ENCODE assay signal across 17 cellular contexts in the genomic region with DNA sequence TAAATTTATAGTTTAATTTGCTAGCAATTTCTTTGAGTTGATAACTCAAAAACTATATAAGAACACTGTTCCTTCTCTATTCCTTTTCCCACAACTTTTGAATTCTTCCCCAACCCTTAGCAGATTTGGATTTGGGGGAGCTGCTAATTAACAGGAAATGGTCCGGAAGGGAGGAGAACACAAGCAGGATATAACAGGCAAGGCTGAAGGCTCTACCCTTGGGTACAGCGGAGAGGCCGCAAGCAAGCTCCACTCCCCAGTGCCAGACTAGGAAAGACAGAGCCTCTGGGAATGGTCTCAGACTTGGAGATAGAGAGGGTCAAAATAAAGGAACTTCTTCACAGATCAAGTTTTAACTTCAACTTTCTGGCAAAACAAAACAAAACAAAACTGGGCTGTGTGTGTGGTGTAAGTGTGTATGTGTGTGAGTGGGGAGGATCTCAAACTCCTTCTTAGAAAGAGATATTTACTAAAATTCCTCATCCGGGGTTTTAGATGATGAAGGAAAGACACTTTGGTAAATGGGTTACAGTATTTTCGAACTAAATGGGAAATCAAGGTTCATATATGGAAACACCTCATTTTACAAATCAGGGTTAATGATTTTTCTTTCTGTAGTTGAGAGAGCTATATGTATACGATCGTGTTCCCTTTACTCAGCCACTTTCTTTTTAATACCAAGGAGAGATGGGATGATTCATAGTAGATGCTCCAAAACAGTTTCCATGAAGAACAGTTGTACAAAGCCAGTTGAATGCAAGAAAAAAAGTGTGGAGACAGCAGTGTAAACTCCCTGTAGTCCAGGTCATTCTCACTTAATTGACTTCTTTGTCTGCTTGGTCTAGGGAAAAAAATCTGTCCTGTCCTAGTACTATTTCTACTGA.
DNase-seq lines count a peak whose midpoint lies in the region; ATAC-seq and TF ChIP-seq lines count a peak whose summit lies in the region.
"Had no signal": no experiment of that assay in that cellular context is flagged by ENCODE, and none has a peak within 500 bp of the region (broad histone marks: within the 10 kb centered on the region; RNA-seq: fewer than 3 reads in every experiment).

No MANE protein-coding gene starts in this region.

- TF ChIP-seq CTCF in GM23338 (conservative IDR thresholded peaks at IDR 0.05; ENCODE audit: low read depth in 2 of 2) (no peak), WTC11 (IDR thresholded peaks at IDR 0.05) (no peak), smooth muscle cell (IDR thresholded peaks at IDR 0.05; ENCODE audit: borderline replicate concordance, insufficient read depth, poor library complexity, severe bottlenecking) (no peak), gastroesophageal sphincter (IDR thresholded peaks at IDR 0.05) (no peak)

- DNase-seq in GM23338 (ENCODE audit: low spot score) (no peak), WTC11 (ENCODE audit: low spot score) (no peak), smooth muscle cell (lab: John Stamatoyannopoulos, UW; ENCODE audit: unreplicated experiment) (no peak)
- DNase-seq in activated naive CD8-positive, alpha-beta T cell treated with anti-CD3 and anti-CD28 coated beads for 36 hours: no peak
- DNase-seq: C1 segment of cervical spinal cord, DND-41, KBM-7, NCI-H1436, NCI-H2029, NCI-H524 had no signal

- H3K4me2 ChIP-seq in GM23338 (0 out of 2 replicates have a peak overlapping the region, but pooled peaks have one; percentile 13), smooth muscle cell (peak overlapping the region; percentile 6)
- H3K4me2 ChIP-seq: A549 had no signal

- TF ChIP-seq EP300 in gastroesophageal sphincter (IDR thresholded peaks at IDR 0.05): no peak

- H3K9me3 Mint-ChIP-seq in GM23338 (no peaks in the 10 kb centered on the region), WTC11 (no peaks in the 10 kb centered on the region)
- H3K9me3 Mint-ChIP-seq in activated naive CD8-positive, alpha-beta T cell treated with anti-CD3 and anti-CD28 coated beads for 36 hours: no peaks in the 10 kb centered on the region

- no peak overlapping the region for H3K4me3 ChIP-seq in GM23338
- H3K4me3 ChIP-seq in smooth muscle cell: peak overlapping the region; percentile 30
- no peak overlapping the region for H3K4me3 ChIP-seq in gastroesophageal sphincter
- H3K4me3 ChIP-seq: A549, GM12878, HAP-1 had no signal

- H3K79me2 ChIP-seq in GM23338 (replicated peaks; ENCODE audit: insufficient read depth) (no peaks in the 10 kb centered on the region), smooth muscle cell (ENCODE audit: low read depth) (peaks cover 7% of the 10 kb centered on the region)

- H3K4me3 Mint-ChIP-seq in GM23338 (no peak overlapping the region), WTC11 (no peak overlapping the region)
- no peak overlapping the region for H3K4me3 Mint-ChIP-seq in activated naive CD8-positive, alpha-beta T cell treated with anti-CD3 and anti-CD28 coated beads for 36 hours

- H3K36me3 Mint-ChIP-seq in GM23338 (ENCODE audit: low read depth): no peaks in the 10 kb centered on the region
- no peaks in the 10 kb centered on the region for H3K36me3 Mint-ChIP-seq in WTC11
- H3K36me3 Mint-ChIP-seq in activated naive CD8-positive, alpha-beta T cell treated with anti-CD3 and anti-CD28 coated beads for 36 hours: no peaks in the 10 kb centered on the region

- H3K4me1 ChIP-seq in GM23338 (ENCODE audit: insufficient read depth) (no peaks in the 10 kb centered on the region; the same call in 1 of the 2 replicates), smooth muscle cell (ENCODE audit: low read depth) (no peaks in the 10 kb centered on the region), gastroesophageal sphincter (no peaks in the 10 kb centered on the region)
- H3K4me1 ChIP-seq: A549, HAP-1 had no signal

- H3K9me3 ChIP-seq in smooth muscle cell (replicated peaks; ENCODE audit: low read depth) (no peaks in the 10 kb centered on the region), gastroesophageal sphincter (no peaks in the 10 kb centered on the region)
- H3K9me3 ChIP-seq: A549, HAP-1 had no signal

- 86% methylated on average over 7 of the region's 7 CpGs for WGBS in smooth muscle cell (ENCODE audit: low lambda C conversion rate)
- WGBS in gastroesophageal sphincter (ENCODE audit: low coverage in 1 of 2), 2 donors: 84% methylated on average over 5 to 7 of the region's 7 CpGs

- no peaks in the 10 kb centered on the region for H3K27me3 Mint-ChIP-seq in GM23338 (ENCODE audit: insufficient read depth, low read depth, poor library complexity)
- peaks cover 22% of the 10 kb centered on the region for H3K27me3 Mint-ChIP-seq in WTC11 (ENCODE audit: low read depth)
- H3K27me3 Mint-ChIP-seq in activated naive CD8-positive, alpha-beta T cell treated with anti-CD3 and anti-CD28 coated beads for 36 hours: peaks cover 12% of the 10 kb centered on the region

- H3K27ac ChIP-seq in GM23338 (ENCODE audit: low read depth): no peak overlapping the region
- H3K27ac ChIP-seq in smooth muscle cell (ENCODE audit: low read depth): no peak overlapping the region
- no peak overlapping the region for H3K27ac ChIP-seq in gastroesophageal sphincter

- no peaks in the 10 kb centered on the region for H3K36me3 ChIP-seq in GM23338 (ENCODE audit: insufficient read depth)
- no peaks in the 10 kb centered on the region for H3K36me3 ChIP-seq in smooth muscle cell (ENCODE audit: low read depth)
- no peaks in the 10 kb centered on the region for H3K36me3 ChIP-seq in gastroesophageal sphincter
- H3K36me3 ChIP-seq: HAP-1 had no signal

- ATAC-seq in GM23338 (peak; percentile 29; the same call in 1 of the 3 replicates), WTC11 (peak; percentile 59), esophagus mucosa (peak; percentile 66), GM19452 (IDR thresholded peaks at IDR 0.05; ENCODE audit: unreplicated experiment) (no peak), gastroesophageal sphincter (no peak), GM21825 (IDR thresholded peaks at IDR 0.05; ENCODE audit: unreplicated experiment) (no peak)
- ATAC-seq: A549, GM12878 had no signal

- 0 out of 2 replicates have a peak, but pooled peaks cover 2% of the 10 kb centered on the region for H3K27me3 ChIP-seq in GM23338 (ENCODE audit: insufficient read depth)
- H3K27me3 ChIP-seq in smooth muscle cell (ENCODE audit: low read depth): no peaks in the 10 kb centered on the region
- no peaks in the 10 kb centered on the region for H3K27me3 ChIP-seq in gastroesophageal sphincter

- H3F3A ChIP-seq in GM23338 (replicated peaks; ENCODE audit: low read depth) (no peaks in the 10 kb centered on the region), smooth muscle cell (ENCODE audit: low read depth) (no peaks in the 10 kb centered on the region)

- no peak overlapping the region; the same call in 1 of the 2 replicates for H3K27ac Mint-ChIP-seq in GM23338
- H3K27ac Mint-ChIP-seq in WTC11: no peak overlapping the region
- H3K27ac Mint-ChIP-seq in activated naive CD8-positive, alpha-beta T cell treated with anti-CD3 and anti-CD28 coated beads for 36 hours: no peak overlapping the region

- H4K20me1 ChIP-seq in GM23338 (replicated peaks; ENCODE audit: insufficient read depth) (no peaks in the 10 kb centered on the region), smooth muscle cell (ENCODE audit: low read depth) (no peaks in the 10 kb centered on the region)

- POLR2A ChIA-PET in WTC11 (lab: Charles Lee): interaction anchor here (0.5 kb wide), 1 partner anchor 423 kb away, joined by 3 read pairs; no protein-coding TSS in a partner anchor

- CTCF ChIA-PET in WTC11 (lab: Charles Lee): no interaction called here

- H3K9ac ChIP-seq in smooth muscle cell (ENCODE audit: low read depth): no peak overlapping the region

- no peaks in the 10 kb centered on the region for H3K9me2 ChIP-seq in GM23338 (ENCODE audit: insufficient read depth)

- H3K4me1 Mint-ChIP-seq in GM23338 (peaks cover 20% of the 10 kb centered on the region), WTC11 (peaks cover 23% of the 10 kb centered on the region)
- H3K4me1 Mint-ChIP-seq in activated naive CD8-positive, alpha-beta T cell treated with anti-CD3 and anti-CD28 coated beads for 36 hours: peaks cover 11% of the 10 kb centered on the region

- H2AFZ ChIP-seq in GM23338: no peak overlapping the region; the same call in 1 of the 2 replicates
- H2AFZ ChIP-seq in smooth muscle cell (ENCODE audit: low read depth): no peak overlapping the region

- TF ChIP-seq POLR2A in gastroesophageal sphincter (IDR thresholded peaks at IDR 0.05): no peak

TF ChIP-seq in GM23338, 12 proteins besides CTCF, POLR2A, EP300 and RAD21 (continues in another document):
- no peak for TF ChIP-seq CREB1 (CRISPR knock-in tag; IDR thresholded peaks at IDR 0.05; ENCODE audit: low read depth)

TF ChIP-seq in WTC11, 78 proteins besides CTCF, POLR2A, EP300 and RAD21 (continues in another document):
- TF ChIP-seq, protein P1, sequence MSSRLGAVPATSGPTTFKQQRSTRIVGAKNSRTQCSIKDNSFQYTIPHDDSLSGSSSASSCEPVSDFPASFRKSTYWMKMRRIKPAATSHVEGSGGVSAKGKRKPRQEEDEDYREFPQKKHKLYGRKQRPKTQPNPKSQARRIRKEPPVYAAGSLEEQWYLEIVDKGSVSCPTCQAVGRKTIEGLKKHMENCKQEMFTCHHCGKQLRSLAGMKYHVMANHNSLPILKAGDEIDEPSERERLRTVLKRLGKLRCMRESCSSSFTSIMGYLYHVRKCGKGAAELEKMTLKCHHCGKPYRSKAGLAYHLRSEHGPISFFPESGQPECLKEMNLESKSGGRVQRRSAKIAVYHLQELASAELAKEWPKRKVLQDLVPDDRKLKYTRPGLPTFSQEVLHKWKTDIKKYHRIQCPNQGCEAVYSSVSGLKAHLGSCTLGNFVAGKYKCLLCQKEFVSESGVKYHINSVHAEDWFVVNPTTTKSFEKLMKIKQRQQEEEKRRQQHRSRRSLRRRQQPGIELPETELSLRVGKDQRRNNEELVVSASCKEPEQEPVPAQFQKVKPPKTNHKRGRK (CRISPR knock-in tag; IDR thresholded peaks at IDR 0.05; ENCODE audit: borderline replicate concordance): no peak
- no peak for TF ChIP-seq FOXP1 (CRISPR knock-in tag; IDR thresholded peaks at IDR 0.05; ENCODE audit: borderline replicate concordance)

Comparison
In these comparisons a context has a peak if more than half of its experiments do, and no peak if none do; other contexts are left out.
1. ATAC-seq: peak in GM23338 (single experiment), WTC11 (single experiment) and esophagus mucosa (single experiment); none in GM19452 (single experiment), gastroesophageal sphincter (single experiment) and GM21825 (single experiment).